In genomic region chr14:72754949-72755348, GRCh38 we compare ENCODE assay signal across 15 cellular contexts.
DNase-seq lines count a peak whose midpoint lies in the region; ATAC-seq lines count a peak whose summit lies in the region.
"Had no signal": no experiment of that assay in that cellular context is flagged by ENCODE, and none has a peak within 500 bp of the region (broad histone marks: within the 10 kb centered on the region; RNA-seq: fewer than 3 reads in every experiment).

No MANE protein-coding gene starts in this region.

- intact Hi-C loops in activated CD4-positive, alpha-beta T cell treated with anti-CD3 and anti-CD28 coated beads, Interleukin-2, amount 10 ng/mL, durations not matched to agents 24 days and 14 days (cut with micrococcal nuclease): no loop called here
- intact Hi-C loops in posterior vena cava (cut with DNase I): no loop called here

- H3K27ac Mint-ChIP-seq in activated CD4-positive, alpha-beta T cell treated with anti-CD3 and anti-CD28 coated beads, Interleukin-2, amount 10 ng/mL, durations not matched to agents 24 days and 14 days: no peak overlapping the region
- H3K27ac Mint-ChIP-seq: B cell; CD4-positive, CD25-positive, alpha-beta regulatory T cell; CD8-positive, alpha-beta T cell had no signal

- H3K4me3 Mint-ChIP-seq in activated CD4-positive, alpha-beta T cell treated with anti-CD3 and anti-CD28 coated beads, Interleukin-2, amount 10 ng/mL, durations not matched to agents 24 days and 14 days: no peak overlapping the region
- H3K4me3 Mint-ChIP-seq: B cell; CD4-positive, CD25-positive, alpha-beta regulatory T cell; CD8-positive, alpha-beta T cell had no signal

- no peak for ATAC-seq in HG02884 (IDR thresholded peaks at IDR 0.05; ENCODE audit: unreplicated experiment)
- ATAC-seq in HG03565 (IDR thresholded peaks at IDR 0.05; ENCODE audit: unreplicated experiment): no peak
- ATAC-seq: CD8-positive, alpha-beta T cell had no signal

- DNase-seq in activated CD4-positive, alpha-beta T cell treated with anti-CD3 and anti-CD28 coated beads, Interleukin-2, amount 10 ng/mL, durations not matched to agents 24 days and 14 days: peak; percentile 49
- DNase-seq in activated CD4-positive, alpha-beta T cell treated with anti-CD3 and anti-CD28 coated beads for 1 hour: no peak
- DNase-seq in mucosa of gallbladder (ENCODE audit: low spot score): peak; percentile 8
- DNase-seq in posterior vena cava (ENCODE audit: low spot score): peak; percentile 34
- DNase-seq: Caco-2; CD4-positive, CD25-positive, alpha-beta regulatory T cell; CD8-positive, alpha-beta T cell; DMS153; DND-41; GM23248; H7; HCEC 1CT had no signal

- no peaks in the 10 kb centered on the region for H3K4me1 Mint-ChIP-seq in activated CD4-positive, alpha-beta T cell treated with anti-CD3 and anti-CD28 coated beads, Interleukin-2, amount 10 ng/mL, durations not matched to agents 24 days and 14 days

- peaks cover 29% of the 10 kb centered on the region for H3K9me3 Mint-ChIP-seq in activated CD4-positive, alpha-beta T cell treated with anti-CD3 and anti-CD28 coated beads, Interleukin-2, amount 10 ng/mL, durations not matched to agents 24 days and 14 days

- H3K36me3 Mint-ChIP-seq in activated CD4-positive, alpha-beta T cell treated with anti-CD3 and anti-CD28 coated beads, Interleukin-2, amount 10 ng/mL, durations not matched to agents 24 days and 14 days (ENCODE audit: low read depth): peaks cover 14% of the 10 kb centered on the region

- H3K27me3 Mint-ChIP-seq in activated CD4-positive, alpha-beta T cell treated with anti-CD3 and anti-CD28 coated beads, Interleukin-2, amount 10 ng/mL, durations not matched to agents 24 days and 14 days: no peaks in the 10 kb centered on the region
- H3K27me3 Mint-ChIP-seq: B cell had no signal
